Comparison of ENCODE assay signal across 8 cellular contexts in the genomic region with DNA sequence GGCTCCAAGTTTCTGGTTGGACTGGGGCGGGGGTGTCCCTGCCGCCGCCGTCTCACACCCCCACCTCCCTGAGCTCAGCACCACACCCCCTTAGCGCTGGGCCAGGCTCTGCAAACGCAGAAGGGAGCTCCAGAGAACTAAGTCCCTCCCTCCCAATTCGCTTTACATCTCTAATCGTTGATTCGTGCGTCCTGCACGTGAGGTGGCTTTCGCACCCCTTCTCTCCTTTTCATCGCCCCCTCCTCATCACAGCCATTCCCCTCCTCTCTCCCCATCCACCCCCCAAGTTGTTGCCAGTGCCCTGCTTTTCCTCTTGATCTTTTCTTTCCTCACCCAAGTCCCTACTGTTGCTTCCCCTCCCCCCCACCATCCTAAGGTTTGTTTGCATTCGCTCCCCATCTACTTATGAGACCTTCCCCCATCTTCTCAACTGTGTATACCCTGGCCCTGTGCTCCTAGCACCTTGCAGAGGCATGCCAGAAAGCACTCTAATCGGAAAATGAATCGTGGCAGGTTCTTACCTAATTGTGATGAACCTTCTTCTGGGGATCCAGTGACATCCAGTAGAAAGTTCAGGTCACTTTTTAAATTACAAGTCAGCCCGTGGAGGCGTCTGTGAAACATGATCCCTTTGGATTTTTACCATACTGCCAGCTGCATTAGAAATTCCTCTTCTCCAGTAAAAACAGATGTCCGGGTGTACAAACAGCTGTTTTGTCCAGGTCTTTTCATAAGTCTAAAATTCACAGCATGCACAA. TPM values are rescaled to one million over a fixed set of nuclear protein-coding genes. Genes with fewer than 3 reads are reported as not detected.
DNase-seq lines count a peak whose midpoint lies in the region; ATAC-seq and TF ChIP-seq lines count a peak whose summit lies in the region.

No MANE protein-coding gene starts in this region.

- peak overlapping the region; percentile 88 for H3K27ac Mint-ChIP-seq in endodermal cell
- H3K27ac Mint-ChIP-seq in naive thymus-derived CD4-positive, alpha-beta T cell = peak overlapping the region; percentile 87 to 96 (median 93)

- WGBS in endodermal cell (ENCODE audit: insufficient coverage in 1 of 2, insufficient read length in 1 of 2), 2 experiments = 4 to 7% methylated on average over 14 to 19 of the region's 19 CpGs

- H3K4me1 Mint-ChIP-seq in endodermal cell = peaks cover 53% of the 10 kb centered on the region
- H3K4me1 Mint-ChIP-seq in naive thymus-derived CD4-positive, alpha-beta T cell = peaks cover 51 to 78% (median 64%) of the 10 kb centered on the region in 7 donors

- H3K27ac ChIP-seq in RWPE2 (ENCODE audit: poor library complexity, severe bottlenecking) (peak overlapping the region; percentile 57), endodermal cell (ENCODE audit: low read depth, low read length) (peak overlapping the region; percentile 34)
- H3K27ac ChIP-seq in naive thymus-derived CD4-positive, alpha-beta T cell (ENCODE audit: low read depth, low read length) = peak overlapping the region; percentile 98

- H3K9me3 ChIP-seq in RWPE2 (ENCODE audit: severe bottlenecking) (no peaks in the 10 kb centered on the region), endodermal cell (ENCODE audit: control insufficient read depth, low read length) (no peaks in the 10 kb centered on the region)
- H3K9me3 ChIP-seq in naive thymus-derived CD4-positive, alpha-beta T cell (ENCODE audit: control insufficient read depth in 2 of 3, low read length in 3 of 3) = no peaks in the 10 kb centered on the region

- DNase-seq in EL = peak; percentile 58
- peak; percentile 28 for DNase-seq in HuH-7.5 (ENCODE audit: low spot score)
- DNase-seq in RWPE2 (ENCODE audit: low spot score) = no peak
- DNase-seq in endodermal cell = no peak
- DNase-seq in naive thymus-derived CD4-positive, alpha-beta T cell = no peak
- no peak for DNase-seq in medulla oblongata (ENCODE audit: extremely low spot score)
- no peak for DNase-seq in activated CD4-positive, alpha-beta T cell treated with anti-CD3 and anti-CD28 coated beads for 48 hours

- peak overlapping the region; percentile 44 for H3K9ac ChIP-seq in endodermal cell (ENCODE audit: extremely low read depth, low read length, poor library complexity, severe bottlenecking)

- peak overlapping the region; percentile 99 for H3K4me3 ChIP-seq in RWPE2 (ENCODE audit: severe bottlenecking)
- peak overlapping the region; percentile 76 for H3K4me3 ChIP-seq in endodermal cell (ENCODE audit: low read length)
- peak overlapping the region; percentile 49 for H3K4me3 ChIP-seq in naive thymus-derived CD4-positive, alpha-beta T cell (ENCODE audit: low read length)

- ATAC-seq in RWPE2 (ENCODE audit: low read depth) = no peak
- ATAC-seq in naive thymus-derived CD4-positive, alpha-beta T cell = no peak
- no peak for ATAC-seq in HG02852 (IDR thresholded peaks at IDR 0.05; ENCODE audit: unreplicated experiment)

- TF ChIP-seq CTCF in RWPE2 (IDR thresholded peaks at IDR 0.05; ENCODE audit: poor library complexity, severe bottlenecking) (no peak), endodermal cell (conservative IDR thresholded peaks at IDR 0.05) (no peak)

- CTCF ChIA-PET in naive thymus-derived CD4-positive, alpha-beta T cell (lab: Charles Lee) = interaction anchor here (0.6 to 0.7 kb wide), 2 partner anchors 684 to 1038 kb away, joined by 3 read pairs; no protein-coding TSS in a partner anchor

- peak overlapping the region; percentile 93 for H3K4me3 Mint-ChIP-seq in endodermal cell
- peak overlapping the region; percentile 83 to 97 (median 92) for H3K4me3 Mint-ChIP-seq in naive thymus-derived CD4-positive, alpha-beta T cell

- POLR2A ChIA-PET in naive thymus-derived CD4-positive, alpha-beta T cell (lab: Charles Lee) = interaction anchor here (1.1 to 3.6 kb wide), 3 partner anchors 10 to 373 kb away, joined by 3 to 22 read pairs (median 9); partner anchors contain the start of gene SRSF7

- H3K36me3 ChIP-seq in RWPE2 (ENCODE audit: low read depth) (peaks cover 14% of the 10 kb centered on the region), endodermal cell (ENCODE audit: control insufficient read depth, insufficient read depth, low read length) (peaks cover 8% of the 10 kb centered on the region)
- no peaks in the 10 kb centered on the region for H3K36me3 ChIP-seq in naive thymus-derived CD4-positive, alpha-beta T cell (ENCODE audit: control insufficient read depth in 2 of 3, insufficient read depth in 3 of 3, low read length in 3 of 3)

- no peaks in the 10 kb centered on the region for H3K9me3 Mint-ChIP-seq in endodermal cell
- H3K9me3 Mint-ChIP-seq in naive thymus-derived CD4-positive, alpha-beta T cell = peaks cover 0 to 3% (median 0%) of the 10 kb centered on the region in 11 donors

- peaks cover 9% of the 10 kb centered on the region for H3K4me1 ChIP-seq in RWPE2 (ENCODE audit: insufficient read depth, poor library complexity, severe bottlenecking)
- peaks cover 6% of the 10 kb centered on the region for H3K4me1 ChIP-seq in endodermal cell (ENCODE audit: control insufficient read depth, insufficient read depth, low read length)
- H3K4me1 ChIP-seq in naive thymus-derived CD4-positive, alpha-beta T cell (ENCODE audit: control insufficient read depth in 2 of 2, insufficient read depth in 2 of 2, low read length in 2 of 2) = peaks cover 28 to 30% of the 10 kb centered on the region in 2 donors

- no peaks in the 10 kb centered on the region for H3K27me3 Mint-ChIP-seq in endodermal cell (ENCODE audit: insufficient read depth)
- peaks cover 0 to 3% (median 0%) of the 10 kb centered on the region in 5 donors for H3K27me3 Mint-ChIP-seq in naive thymus-derived CD4-positive, alpha-beta T cell

- H3K27me3 ChIP-seq in RWPE2 (ENCODE audit: insufficient read depth, poor library complexity, severe bottlenecking) (no peaks in the 10 kb centered on the region), endodermal cell (ENCODE audit: control insufficient read depth, insufficient read depth, low read length, poor library complexity, severe bottlenecking) (no peaks in the 10 kb centered on the region)
- no peaks in the 10 kb centered on the region for H3K27me3 ChIP-seq in naive thymus-derived CD4-positive, alpha-beta T cell (ENCODE audit: control insufficient read depth in 2 of 2, insufficient read depth in 2 of 2, low read length in 2 of 2)

- intact Hi-C loops in naive thymus-derived CD4-positive, alpha-beta T cell (cut with micrococcal nuclease) = loop anchor here (1.0 to 5.0 kb wide), 22 partner anchors 11 to 1410 kb away; partner anchors contain the start of genes GEMIN6 (in 2 of the 2), SRSF7 (in 2 of the 2), CYP1B1 (in 1 of the 2) and EIF2AK2 (in 1 of the 2)

- peaks cover 8% of the 10 kb centered on the region for H3K36me3 Mint-ChIP-seq in endodermal cell (ENCODE audit: low read depth)
- peaks cover 0 to 2% (median 0%) of the 10 kb centered on the region in 5 donors for H3K36me3 Mint-ChIP-seq in naive thymus-derived CD4-positive, alpha-beta T cell

RNA-seq across cellular contexts. Expression of gene ATL2, which starts 0.6 kb away (rescaled TPM):
- total RNA-seq in endodermal cell = 100 to 1,000 TPM; 125 to 139 TPM
- polyA plus RNA-seq in endodermal cell (2013, experiment 1 of 2) = 90.9 TPM
- 94.2 TPM for polyA plus RNA-seq in endodermal cell (2013, experiment 2 of 2)
- total RNA-seq in naive thymus-derived CD4-positive, alpha-beta T cell = 10 to 100 TPM; 45.5 to 59.5 (median 53.0) TPM
- polyA plus RNA-seq in naive thymus-derived CD4-positive, alpha-beta T cell = 10 to 100 TPM; 18.8 to 38.1 TPM

Comparison
In these comparisons a context has a peak if more than half of its experiments do, and no peak if none do; other contexts are left out.
1. DNase-seq: peak in EL (single experiment) and HuH-7.5 (single experiment); none in RWPE2 (single experiment), endodermal cell (single experiment), naive thymus-derived CD4-positive, alpha-beta T cell (0 of 9), medulla oblongata (single experiment) and activated CD4-positive, alpha-beta T cell treated with anti-CD3 and anti-CD28 coated beads for 48 hours (single experiment).
2. H3K27ac ChIP-seq: peak in every context shown above with its lines; median percentile 98 in naive thymus-derived CD4-positive, alpha-beta T cell; 57 in RWPE2; 34 in endodermal cell.
3. H3K4me3 ChIP-seq: peak in every context shown above with its lines; median percentile 99 in RWPE2; 76 in endodermal cell; 49 in naive thymus-derived CD4-positive, alpha-beta T cell.